Comparison of ENCODE assay signal across 1 cellular context in genomic region chr6:45505470-45505869, GRCh38.
TF ChIP-seq lines count a peak whose summit lies in the region.

No MANE protein-coding gene starts in this region.

TF ChIP-seq in GM23338, 12 proteins besides CTCF, POLR2A, EP300 and RAD21 (continued from another document):
- TF ChIP-seq REST (IDR thresholded peaks at IDR 0.05; ENCODE audit: unreplicated experiment): no peak
- no peak for TF ChIP-seq EZH2 (IDR thresholded peaks at IDR 0.05; ENCODE audit: low read depth, unreplicated experiment)
- TF ChIP-seq ZNF462 (CRISPR knock-in tag; IDR thresholded peaks at IDR 0.05): no peak
- no peak for TF ChIP-seq ZNF114 (CRISPR knock-in tag; IDR thresholded peaks at IDR 0.05)
- TF ChIP-seq POLR2AphosphoS5 (IDR thresholded peaks at IDR 0.05; ENCODE audit: low read depth): no peak
- TF ChIP-seq STAT1 (IDR thresholded peaks at IDR 0.05; ENCODE audit: unreplicated experiment): no peak
- no peak for TF ChIP-seq ZNF331 (CRISPR knock-in tag; IDR thresholded peaks at IDR 0.05; ENCODE audit: low read depth)
- no peak for TF ChIP-seq EZH2phosphoT487 (IDR thresholded peaks at IDR 0.05; ENCODE audit: unreplicated experiment)
